8 cellular contexts compared by ENCODE assay signal in the genomic region with DNA sequence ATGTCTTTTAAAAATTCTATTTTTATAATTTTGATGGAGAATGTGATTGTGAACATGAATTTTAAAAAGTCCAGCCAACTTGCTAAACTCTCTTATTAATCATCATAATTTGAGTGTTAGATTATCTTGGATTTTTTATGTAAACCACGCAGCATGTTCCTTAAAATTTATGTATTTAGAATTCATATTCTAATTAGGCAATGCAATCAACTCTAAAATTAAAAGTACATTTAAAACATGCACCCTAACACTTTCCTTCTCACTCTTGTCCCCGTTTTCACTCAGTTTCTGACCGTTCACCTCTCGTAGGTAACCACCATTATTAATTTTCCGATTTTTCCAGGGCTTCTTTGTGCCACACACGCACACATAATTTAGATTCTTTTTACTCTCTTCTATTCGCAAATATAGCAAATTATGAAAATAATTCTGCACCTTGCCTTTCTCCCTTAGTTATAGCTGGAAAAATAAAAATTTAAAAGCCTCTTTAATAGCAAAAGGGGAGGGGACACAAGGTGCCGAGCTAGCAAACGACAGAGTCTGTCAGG. TPM values are rescaled to one million over a fixed set of nuclear protein-coding genes. Genes with fewer than 3 reads are reported as not detected.
A peak's percentile ranks its signal among the peaks of the same experiment; 100 is the strongest.
DNase-seq lines count a peak whose midpoint lies in the region; ATAC-seq and TF ChIP-seq lines count a peak whose summit lies in the region.

No MANE protein-coding gene starts in this region.

- peaks cover 46% of the 10 kb centered on the region for H3K79me2 ChIP-seq in HCT116 (ENCODE audit: insufficient read depth, low read length)

- peaks cover 21% of the 10 kb centered on the region for H3K4me1 Mint-ChIP-seq in activated naive CD8-positive, alpha-beta T cell treated with anti-CD3 and anti-CD28 coated beads, Interleukin-2, amount 10 ng/mL, durations not matched to agents 7 days and 5 days

- H3K27me3 Mint-ChIP-seq in activated naive CD8-positive, alpha-beta T cell treated with anti-CD3 and anti-CD28 coated beads, Interleukin-2, amount 10 ng/mL, durations not matched to agents 7 days and 5 days, result peaks cover 16% of the 10 kb centered on the region

- peak overlapping the region; percentile 94 for H3K4me2 ChIP-seq in HCT116 (ENCODE audit: low read length)

- H3K9ac ChIP-seq in HCT116 (ENCODE audit: low read length) (peak overlapping the region; percentile 79), liver (ENCODE audit: low read depth in 1 of 2, low read length in 2 of 2) (peak overlapping the region; percentile 67 to 84)

- H3K9me2 ChIP-seq in HCT116 (ENCODE audit: insufficient read depth), result no peaks in the 10 kb centered on the region

- H3K27ac Mint-ChIP-seq in activated naive CD8-positive, alpha-beta T cell treated with anti-CD3 and anti-CD28 coated beads, Interleukin-2, amount 10 ng/mL, durations not matched to agents 7 days and 5 days, result peak overlapping the region; percentile 99

- 2% methylated on average over 9 of the region's 9 CpGs for WGBS in liver

- RAD21 ChIA-PET in HCT116 (lab: Charles Lee; ENCODE audit: low non-redundant PET in 1 of 2, low total read pairs in 2 of 2, uncharacterized antibody in 2 of 2, unreplicated experiment in 2 of 2), result interaction anchor here in 1 of 2 experiments (0.9 kb wide), 1 partner anchor 208 kb away, joined by 3 read pairs; a partner anchor contains a TSS

- peak overlapping the region; percentile 100 for H3K4me3 Mint-ChIP-seq in activated naive CD8-positive, alpha-beta T cell treated with anti-CD3 and anti-CD28 coated beads, Interleukin-2, amount 10 ng/mL, durations not matched to agents 7 days and 5 days

- TF ChIP-seq RAD21 in HCT116 (IDR thresholded peaks at IDR 0.05; ENCODE audit: low read depth) (no peak), liver (IDR thresholded peaks at IDR 0.05) (peak in 1 of 2 donors; percentile 32)

- peak overlapping the region; percentile 97 for H2AFZ ChIP-seq in HCT116 (ENCODE audit: low read depth, low read length, poor library complexity, severe bottlenecking)

- H3K9me3 ChIP-seq in HCT116 (ENCODE audit: control insufficient read depth in 1 of 2, insufficient read depth in 1 of 2, low read depth in 1 of 2, low read length in 2 of 2) (no peaks in the 10 kb centered on the region), liver (ENCODE audit: control insufficient read depth in 4 of 4, low read length in 3 of 4) (no peaks in the 10 kb centered on the region), uterus (no peaks in the 10 kb centered on the region)

- CTCF ChIA-PET in AG04449 (lab: Yijun Ruan, JAX), result no interaction called here
- CTCF ChIA-PET in HCT116 (lab: Charles Lee), result no interaction called here

- H3K4me1 ChIP-seq in HCT116 (ENCODE audit: control insufficient read depth in 1 of 2, insufficient read depth in 2 of 2, low read length in 2 of 2) (peaks cover 24 to 41% of the 10 kb centered on the region in 2 experiments), liver (ENCODE audit: control insufficient read depth in 4 of 4, insufficient read depth in 4 of 4, low read length in 3 of 4) (peaks cover 0 to 15% (median 11%) of the 10 kb centered on the region in 4 donors), uterus (peaks cover 0 to 5% of the 10 kb centered on the region in 2 donors)

- H3K36me3 ChIP-seq in HCT116 (ENCODE audit: control insufficient read depth in 1 of 2, insufficient read depth in 2 of 2, low read length in 2 of 2) (0 out of 4 replicates have a peak, but pooled peaks cover 0 to 4% of the 10 kb centered on the region in 2 experiments), liver (ENCODE audit: control insufficient read depth in 4 of 4, insufficient read depth in 3 of 4, low read depth in 1 of 4, low read length in 3 of 4) (no peaks in the 10 kb centered on the region), uterus (no peaks in the 10 kb centered on the region)

- no TSS peak for BruUV-seq in HCT116 (replicated peaks; lab: Mats Ljungman, UMichigan)

- H3K27ac ChIP-seq in HCT116 (ENCODE audit: low read depth, low read length) (peak overlapping the region; percentile 82), liver (ENCODE audit: low read depth in 1 of 2, low read length in 2 of 2) (peak overlapping the region in 1 of 2 donors; percentile 71), uterus (peak overlapping the region; percentile 84 to 87)

- H3K4me3 ChIP-seq in AG04449 (ENCODE audit: low read depth, low read length) (peak overlapping the region; percentile 85), HCT116 (replicated peaks in 1 of 2; ENCODE audit: low read depth in 1 of 2, low read length in 2 of 2) (peak overlapping the region; percentile 86 to 89), liver (ENCODE audit: low read depth in 1 of 3, low read length in 3 of 3) (peak overlapping the region; percentile 62 to 92 (median 86)), uterus (peak overlapping the region; percentile 67 to 77)

- H3K27me3 ChIP-seq in HCT116 (ENCODE audit: insufficient read depth, low read length) (no peaks in the 10 kb centered on the region), liver (ENCODE audit: control insufficient read depth in 4 of 4, insufficient read depth in 4 of 4, low read length in 3 of 4) (no peaks in the 10 kb centered on the region), uterus (no peaks in the 10 kb centered on the region)

- intact Hi-C loops in HCT116 (cut with micrococcal nuclease), result no loop called here
- intact Hi-C loops in uterus (cut with DNase I; ENCODE audit: low total_unique reads), result no loop called here

- ATAC-seq in HCT116, result peak; percentile 5; the same call in 1 of the 2 replicates
- ATAC-seq in activated naive CD8-positive, alpha-beta T cell treated with anti-CD3 and anti-CD28 coated beads, Interleukin-2, amount 10 ng/mL, durations not matched to agents 7 days and 5 days (ENCODE audit: low read depth), result no peak

- H3K36me3 Mint-ChIP-seq in activated naive CD8-positive, alpha-beta T cell treated with anti-CD3 and anti-CD28 coated beads, Interleukin-2, amount 10 ng/mL, durations not matched to agents 7 days and 5 days, result peaks cover 21% of the 10 kb centered on the region

- no peak for DNase-seq in AG04449 (ENCODE audit: low read depth, low spot score)
- no peak for DNase-seq in HCT116 (ENCODE audit: low read depth, low spot score)
- no peak for DNase-seq in activated naive CD8-positive, alpha-beta T cell treated with anti-CD3 and anti-CD28 coated beads, Interleukin-2, amount 10 ng/mL, durations not matched to agents 7 days and 5 days
- DNase-seq in uterus, result no peak
- DNase-seq in middle frontal gyrus (ENCODE audit: extremely low spot score, low spot score), result no peak
- no peak for DNase-seq in mucosa of gallbladder (ENCODE audit: low spot score)
- no peak for DNase-seq in NCI-H2029 (lab: John Stamatoyannopoulos, UW)

- POLR2A ChIA-PET in AG04449 (lab: Yijun Ruan, JAX), result interaction anchor here (0.7 kb wide), 2 partner anchors 232 to 564 kb away, joined by 3 read pairs; no protein-coding TSS in a partner anchor
- POLR2A ChIA-PET in HCT116 (lab: Charles Lee), result interaction anchor here (0.7 to 2.7 kb wide), 6 partner anchors 14 to 662 kb away, joined by 3 to 14 read pairs (median 4); a partner anchor contains a TSS
- POLR2A ChIA-PET in activated naive CD8-positive, alpha-beta T cell treated with anti-CD3 and anti-CD28 coated beads, Interleukin-2, amount 10 ng/mL, durations not matched to agents 7 days and 5 days (lab: Charles Lee), result interaction anchor here (0.6 to 2.1 kb wide), 6 partner anchors 14 to 245 kb away, joined by 3 to 15 read pairs (median 4); a partner anchor contains a TSS

- TF ChIP-seq CTCF in AG04449 (IDR thresholded peaks at IDR 0.05; ENCODE audit: insufficient read depth, low read length, missing control alignments), result no peak
- no peak for TF ChIP-seq CTCF in HCT116 (IDR thresholded peaks at IDR 0.05 in 2 of 3, conservative IDR thresholded peaks at IDR 0.05 in 1 of 3; ENCODE audit: borderline replicate concordance in 1 of 3, insufficient read depth in 1 of 3, low read depth in 2 of 3, low read length in 2 of 3)
- TF ChIP-seq CTCF in liver (IDR thresholded peaks at IDR 0.05; ENCODE audit: low read depth, low read length, missing input control), result no peak
- TF ChIP-seq CTCF in uterus (IDR thresholded peaks at IDR 0.05), result no peak

- TF ChIP-seq POLR2A in HCT116 (IDR thresholded peaks at IDR 0.05; ENCODE audit: borderline replicate concordance, extremely low read depth, insufficient read depth, insufficient read length) (no peak), uterus (IDR thresholded peaks at IDR 0.05) (no peak)

- H4K20me1 ChIP-seq in HCT116 (ENCODE audit: insufficient read depth), result no peaks in the 10 kb centered on the region

- H3K9me3 Mint-ChIP-seq in activated naive CD8-positive, alpha-beta T cell treated with anti-CD3 and anti-CD28 coated beads, Interleukin-2, amount 10 ng/mL, durations not matched to agents 7 days and 5 days, result peaks cover 1% of the 10 kb centered on the region

TF ChIP-seq in liver, 16 proteins besides CTCF, POLR2A, EP300 and RAD21 (continues in another document):
- TF ChIP-seq GABPA (IDR thresholded peaks at IDR 0.05 in 1 of 2, conservative IDR thresholded peaks at IDR 0.05 in 1 of 2), result peak in 1 of 2 donors; percentile 65

RNA-seq across cellular contexts. Expression of a gene that starts 0.3 kb away (rescaled TPM):
- total RNA-seq in HCT116 (2021; ENCODE audit: unreplicated experiment) (11.2 TPM), liver (1 to 10 TPM; 2.8 to 8.8 TPM), uterus (10 to 100 TPM in 1 of 4 donors, 1 to 10 TPM in 2, under 1 TPM in 1; 0.29 to 12.3 (median 5.1) TPM), mucosa of gallbladder (8.6 TPM)
- polyA plus RNA-seq in HCT116 (2012), result 2.9 and 3.6 TPM in 2 replicates
- 1 to 10 TPM; 7.0 to 7.6 TPM for total RNA-seq in activated naive CD8-positive, alpha-beta T cell treated with anti-CD3 and anti-CD28 coated beads, Interleukin-2, amount 10 ng/mL, durations not matched to agents 7 days and 5 days
- 1 to 10 TPM in 1 of 2 donors, under 1 TPM in 1; 0.93 to 1.1 TPM for polyA plus RNA-seq in liver

RNA-seq across cellular contexts. Expression of a gene that starts 13.5 kb away (rescaled TPM):
- total RNA-seq in HCT116 (2021; ENCODE audit: unreplicated experiment), result 10.1 TPM
- 7.1 and 7.4 TPM in 2 replicates for polyA plus RNA-seq in HCT116 (2012)
- total RNA-seq in activated naive CD8-positive, alpha-beta T cell treated with anti-CD3 and anti-CD28 coated beads, Interleukin-2, amount 10 ng/mL, durations not matched to agents 7 days and 5 days, result 1 to 10 TPM; 1.9 to 2.0 TPM
- total RNA-seq in liver, result 10 to 100 TPM in 1 of 2 donors, 1 to 10 TPM in 1; 3.9 to 10.2 TPM
- polyA plus RNA-seq in liver, result 1 to 10 TPM; 3.3 to 3.4 TPM
- 10 to 100 TPM in 3 of 4 donors, 1 to 10 TPM in 1; 3.5 to 63.8 (median 31.5) TPM for total RNA-seq in uterus
- 38.4 TPM for total RNA-seq in mucosa of gallbladder

RNA-seq across cellular contexts. Expression of a gene that starts 50.1 kb away (rescaled TPM):
- total RNA-seq in HCT116 (2021; ENCODE audit: unreplicated experiment) (0.81 TPM), liver (1 to 10 TPM; 3.0 to 3.9 TPM), uterus (10 to 100 TPM in 2 of 4 donors, 1 to 10 TPM in 2; 3.8 to 22.2 (median 8.4) TPM), mucosa of gallbladder (5.8 TPM)
- polyA plus RNA-seq in HCT116 (2012), result 0.15 and 0.40 TPM in 2 replicates
- total RNA-seq in activated naive CD8-positive, alpha-beta T cell treated with anti-CD3 and anti-CD28 coated beads, Interleukin-2, amount 10 ng/mL, durations not matched to agents 7 days and 5 days, result 10 to 100 TPM; 13.9 to 15.0 TPM
- under 1 TPM; 0.46 to 0.97 TPM for polyA plus RNA-seq in liver
